Comparison of ENCODE assay signal across 24 cellular contexts in genomic region chr2:232362174-232362913, GRCh38. TPM values are rescaled to one million over a fixed set of nuclear protein-coding genes. Genes with fewer than 3 reads are reported as not detected.
DNase-seq lines count a peak whose midpoint lies in the region; ATAC-seq and TF ChIP-seq lines count a peak whose summit lies in the region.
"Had no signal": no experiment of that assay in that cellular context is flagged by ENCODE, and none has a peak within 500 bp of the region (broad histone marks: within the 10 kb centered on the region; RNA-seq: fewer than 3 reads in every experiment).

No MANE protein-coding gene starts in this region.

- H3K36me3 Mint-ChIP-seq in T-helper 1 cell treated with Interleukin-12 subunit alpha and Interleukin-12 subunit beta and Interleukin-4 antibody, amounts not matched to agents 30 μg/mL and 1 μg/mL, for 36 hours (ENCODE audit: low read depth) = peaks cover 3% of the 10 kb centered on the region
- H3K36me3 Mint-ChIP-seq in activated T-helper 1 cell treated with anti-CD3 and anti-CD28 coated beads, Interleukin-12 subunit alpha, Interleukin-12 subunit beta, Interleukin-2, Interleukin-4 antibody, amounts not matched to agents 30 ng/mL and 10 ng/mL and 1 ng/mL, durations not matched to agents 14 hours and 24 hours and 36 hours (ENCODE audit: low read depth) = no peaks in the 10 kb centered on the region
- H3K36me3 Mint-ChIP-seq in stimulated activated effector memory CD8-positive, alpha-beta T cell treated with anti-CD3 and anti-CD28 coated beads, Interleukin-12 subunit alpha, Interleukin-12 subunit beta, amount 100 ng/mL, for 72 hours = no peaks in the 10 kb centered on the region
- H3K36me3 Mint-ChIP-seq: CD4-positive, alpha-beta memory T cell had no signal

- peak overlapping the region; percentile 69 for H3K27ac ChIP-seq in KOPT-K1 (ENCODE audit: low read depth, low read length, poor library complexity, severe bottlenecking)
- H3K27ac ChIP-seq in RWPE2 (ENCODE audit: poor library complexity, severe bottlenecking) = no peak overlapping the region
- H3K27ac ChIP-seq in sigmoid colon = no peak overlapping the region
- H3K27ac ChIP-seq: GM23248, left lung, neutrophil, tibial nerve had no signal

- no peaks in the 10 kb centered on the region for H3K36me3 ChIP-seq in KOPT-K1 (ENCODE audit: insufficient read depth, low read length)
- H3K36me3 ChIP-seq in RWPE2 (ENCODE audit: low read depth) = no peaks in the 10 kb centered on the region
- H3K36me3 ChIP-seq in sigmoid colon = no peaks in the 10 kb centered on the region
- H3K36me3 ChIP-seq: left lung, neutrophil, tibial nerve had no signal

- 78 to 90% methylated on average over 8 of the region's 8 CpGs for WGBS in sigmoid colon, 2 donors

- peak overlapping the region; percentile 63 for H3K27ac Mint-ChIP-seq in T-helper 1 cell treated with Interleukin-12 subunit alpha and Interleukin-12 subunit beta and Interleukin-4 antibody, amounts not matched to agents 30 μg/mL and 1 μg/mL, for 36 hours
- no peak overlapping the region for H3K27ac Mint-ChIP-seq in activated T-helper 1 cell treated with anti-CD3 and anti-CD28 coated beads, Interleukin-12 subunit alpha, Interleukin-12 subunit beta, Interleukin-2, Interleukin-4 antibody, amounts not matched to agents 30 ng/mL and 10 ng/mL and 1 ng/mL, durations not matched to agents 14 hours and 24 hours and 36 hours
- no peak overlapping the region for H3K27ac Mint-ChIP-seq in stimulated activated effector memory CD8-positive, alpha-beta T cell treated with anti-CD3 and anti-CD28 coated beads, Interleukin-12 subunit alpha, Interleukin-12 subunit beta, amount 100 ng/mL, for 72 hours
- H3K27ac Mint-ChIP-seq: activated T-helper 2 cell treated with anti-CD3 and anti-CD28 coated beads, Interferon-gamma antibody, Interleukin-2, Interleukin-4, amounts not matched to agents 10 μg/mL and 5 μg/mL and 100 μg/mL, durations not matched to agents 14 hours and 24 hours and 36 hours; stimulated activated naive B cell treated with anti-CD40 and anti-IgM and Interleukin-4, amounts not matched to agents 10 μg/mL and 1 μg/mL and 100 μg/mL, for 72 hours had no signal

- TF ChIP-seq POLR2A in sigmoid colon (IDR thresholded peaks at IDR 0.05) = no peak

- H3K27me3 ChIP-seq in RWPE2 (ENCODE audit: insufficient read depth, poor library complexity, severe bottlenecking) (no peaks in the 10 kb centered on the region), sigmoid colon (no peaks in the 10 kb centered on the region)
- H3K27me3 ChIP-seq: left lung, tibial nerve had no signal

- no peak for TF ChIP-seq EP300 in sigmoid colon (IDR thresholded peaks at IDR 0.05)

- H3K4me3 Mint-ChIP-seq in T-helper 1 cell treated with Interleukin-12 subunit alpha and Interleukin-12 subunit beta and Interleukin-4 antibody, amounts not matched to agents 30 μg/mL and 1 μg/mL, for 36 hours = no peak overlapping the region
- H3K4me3 Mint-ChIP-seq in activated T-helper 1 cell treated with anti-CD3 and anti-CD28 coated beads, Interleukin-12 subunit alpha, Interleukin-12 subunit beta, Interleukin-2, Interleukin-4 antibody, amounts not matched to agents 30 ng/mL and 10 ng/mL and 1 ng/mL, durations not matched to agents 14 hours and 24 hours and 36 hours = no peak overlapping the region
- H3K4me3 Mint-ChIP-seq in stimulated activated effector memory CD8-positive, alpha-beta T cell treated with anti-CD3 and anti-CD28 coated beads, Interleukin-12 subunit alpha, Interleukin-12 subunit beta, amount 100 ng/mL, for 72 hours = no peak overlapping the region

- H3K4me1 ChIP-seq in RWPE2 (ENCODE audit: insufficient read depth, poor library complexity, severe bottlenecking) (no peaks in the 10 kb centered on the region), sigmoid colon (peaks cover 0 to 6% (median 0%) of the 10 kb centered on the region in 4 donors)
- H3K4me1 ChIP-seq: tibial nerve had no signal

- peaks cover 4% of the 10 kb centered on the region for H3K27me3 Mint-ChIP-seq in T-helper 1 cell treated with Interleukin-12 subunit alpha and Interleukin-12 subunit beta and Interleukin-4 antibody, amounts not matched to agents 30 μg/mL and 1 μg/mL, for 36 hours (ENCODE audit: low read depth)
- peaks cover 2% of the 10 kb centered on the region for H3K27me3 Mint-ChIP-seq in activated T-helper 1 cell treated with anti-CD3 and anti-CD28 coated beads, Interleukin-12 subunit alpha, Interleukin-12 subunit beta, Interleukin-2, Interleukin-4 antibody, amounts not matched to agents 30 ng/mL and 10 ng/mL and 1 ng/mL, durations not matched to agents 14 hours and 24 hours and 36 hours (ENCODE audit: insufficient read depth)
- H3K27me3 Mint-ChIP-seq: CD4-positive, alpha-beta memory T cell had no signal

- H3K4me3 ChIP-seq in RWPE2 (ENCODE audit: severe bottlenecking) (no peak overlapping the region), sigmoid colon (no peak overlapping the region)
- H3K4me3 ChIP-seq: GM23248, left lung, mucosa of descending colon, tibial nerve had no signal

- peaks cover 18% of the 10 kb centered on the region for H3K4me1 Mint-ChIP-seq in T-helper 1 cell treated with Interleukin-12 subunit alpha and Interleukin-12 subunit beta and Interleukin-4 antibody, amounts not matched to agents 30 μg/mL and 1 μg/mL, for 36 hours (ENCODE audit: low read depth)
- peaks cover 19% of the 10 kb centered on the region for H3K4me1 Mint-ChIP-seq in activated T-helper 1 cell treated with anti-CD3 and anti-CD28 coated beads, Interleukin-12 subunit alpha, Interleukin-12 subunit beta, Interleukin-2, Interleukin-4 antibody, amounts not matched to agents 30 ng/mL and 10 ng/mL and 1 ng/mL, durations not matched to agents 14 hours and 24 hours and 36 hours (ENCODE audit: low read depth)
- peaks cover 24% of the 10 kb centered on the region for H3K4me1 Mint-ChIP-seq in stimulated activated effector memory CD8-positive, alpha-beta T cell treated with anti-CD3 and anti-CD28 coated beads, Interleukin-12 subunit alpha, Interleukin-12 subunit beta, amount 100 ng/mL, for 72 hours

- no peaks in the 10 kb centered on the region for H3K9me3 Mint-ChIP-seq in T-helper 1 cell treated with Interleukin-12 subunit alpha and Interleukin-12 subunit beta and Interleukin-4 antibody, amounts not matched to agents 30 μg/mL and 1 μg/mL, for 36 hours
- H3K9me3 Mint-ChIP-seq in activated T-helper 1 cell treated with anti-CD3 and anti-CD28 coated beads, Interleukin-12 subunit alpha, Interleukin-12 subunit beta, Interleukin-2, Interleukin-4 antibody, amounts not matched to agents 30 ng/mL and 10 ng/mL and 1 ng/mL, durations not matched to agents 14 hours and 24 hours and 36 hours = no peaks in the 10 kb centered on the region
- H3K9me3 Mint-ChIP-seq in stimulated activated effector memory CD8-positive, alpha-beta T cell treated with anti-CD3 and anti-CD28 coated beads, Interleukin-12 subunit alpha, Interleukin-12 subunit beta, amount 100 ng/mL, for 72 hours = no peaks in the 10 kb centered on the region
- H3K9me3 Mint-ChIP-seq: activated T-helper 2 cell treated with anti-CD3 and anti-CD28 coated beads, Interferon-gamma antibody, Interleukin-2, Interleukin-4, amounts not matched to agents 10 μg/mL and 5 μg/mL and 100 μg/mL, durations not matched to agents 14 hours and 24 hours and 36 hours had no signal

- H3K9me3 ChIP-seq in KOPT-K1 (ENCODE audit: insufficient read depth, low read length, poor library complexity, severe bottlenecking) (peaks cover 15% of the 10 kb centered on the region), RWPE2 (ENCODE audit: severe bottlenecking) (no peaks in the 10 kb centered on the region), sigmoid colon (no peaks in the 10 kb centered on the region)
- H3K9me3 ChIP-seq: mucosa of descending colon, neutrophil had no signal

- TF ChIP-seq CTCF in RWPE2 (IDR thresholded peaks at IDR 0.05; ENCODE audit: poor library complexity, severe bottlenecking) (no peak), sigmoid colon (IDR thresholded peaks at IDR 0.05) (no peak)

- intact Hi-C loops in sigmoid colon (cut with DNase I) = no loop called here
- intact Hi-C loops in activated T-helper 1 cell treated with anti-CD3 and anti-CD28 coated beads, Interleukin-12 subunit alpha, Interleukin-12 subunit beta, Interleukin-2, Interleukin-4 antibody, amounts not matched to agents 30 ng/mL and 10 ng/mL and 1 ng/mL, durations not matched to agents 14 hours and 24 hours and 36 hours (cut with micrococcal nuclease) = no loop called here

- no peak for ATAC-seq in RWPE2 (ENCODE audit: low read depth)
- no peak for ATAC-seq in stimulated activated effector memory CD8-positive, alpha-beta T cell treated with anti-CD3 and anti-CD28 coated beads, Interleukin-12 subunit alpha, Interleukin-12 subunit beta, amount 100 ng/mL, for 72 hours
- ATAC-seq: left lung; mucosa of descending colon; stimulated activated naive B cell treated with anti-CD40 and anti-IgM and Interleukin-4, amounts not matched to agents 10 μg/mL and 1 μg/mL and 100 μg/mL, for 72 hours had no signal

- no peak for DNase-seq in T-helper 1 cell
- peak; percentile 42 for DNase-seq in RWPE2 (ENCODE audit: low spot score)
- peak; percentile 46 for DNase-seq in sigmoid colon
- DNase-seq in activated CD8-positive, alpha-beta memory T cell treated with anti-CD3 and anti-CD28 coated beads for 24 hours = no peak
- DNase-seq in activated T-helper 1 cell treated with anti-CD3 and anti-CD28 coated beads, Interleukin-12 subunit alpha, Interleukin-12 subunit beta, Interleukin-2, Interleukin-4 antibody, amounts not matched to agents 30 ng/mL and 10 ng/mL and 1 ng/mL, durations not matched to agents 14 hours and 24 hours and 36 hours (ENCODE audit: low spot score) = no peak
- no peak for DNase-seq in stimulated activated effector memory CD8-positive, alpha-beta T cell treated with anti-CD3 and anti-CD28 coated beads, Interleukin-12 subunit alpha, Interleukin-12 subunit beta, amount 100 ng/mL, for 72 hours (ENCODE audit: low spot score in 2 of 2)
- DNase-seq: anterior cingulate cortex; CD4-positive, alpha-beta memory T cell; effector memory CD4-positive, alpha-beta T cell; glutamatergic neuron; GM23248; NCI-H187; NCI-H774; retina; stimulated activated naive B cell treated with anti-CD40 and anti-IgM and Interleukin-4, amounts not matched to agents 10 μg/mL and 1 μg/mL and 100 μg/mL, for 72 hours had no signal

RNA-seq across cellular contexts. Expression of gene ALPP, which starts 16.2 kb away (rescaled TPM):
- total RNA-seq in sigmoid colon = not detected
- polyA plus RNA-seq in sigmoid colon = under 1 TPM in 1 of 3 donors, not detected in 2; 0.03 TPM
- total RNA-seq in activated T-helper 1 cell treated with anti-CD3 and anti-CD28 coated beads, Interleukin-12 subunit alpha, Interleukin-12 subunit beta, Interleukin-2, Interleukin-4 antibody, amounts not matched to agents 30 ng/mL and 10 ng/mL and 1 ng/mL, durations not matched to agents 14 hours and 24 hours and 36 hours = not detected in 2 replicates
- total RNA-seq: activated CD8-positive, alpha-beta memory T cell treated with anti-CD3 and anti-CD28 coated beads for 36 hours; activated T-helper 2 cell treated with anti-CD3 and anti-CD28 coated beads, Interferon-gamma antibody, Interleukin-2, Interleukin-4, amounts not matched to agents 10 μg/mL and 5 μg/mL and 100 μg/mL, durations not matched to agents 14 hours and 24 hours and 36 hours; CD4-positive, alpha-beta memory T cell; fibroblast of lung; GM23248; tibial nerve had no signal
- polyA plus RNA-seq: CD4-positive, alpha-beta memory T cell; fibroblast of lung; GM23248 had no signal

RNA-seq across cellular contexts. Expression of gene ALPG, which starts 44.3 kb away (rescaled TPM):
- total RNA-seq in sigmoid colon = not detected
- polyA plus RNA-seq in sigmoid colon = under 1 TPM in 1 of 3 donors, not detected in 2; 0.10 TPM
- total RNA-seq in activated T-helper 1 cell treated with anti-CD3 and anti-CD28 coated beads, Interleukin-12 subunit alpha, Interleukin-12 subunit beta, Interleukin-2, Interleukin-4 antibody, amounts not matched to agents 30 ng/mL and 10 ng/mL and 1 ng/mL, durations not matched to agents 14 hours and 24 hours and 36 hours = not detected in 2 replicates
- total RNA-seq: activated CD8-positive, alpha-beta memory T cell treated with anti-CD3 and anti-CD28 coated beads for 36 hours; activated T-helper 2 cell treated with anti-CD3 and anti-CD28 coated beads, Interferon-gamma antibody, Interleukin-2, Interleukin-4, amounts not matched to agents 10 μg/mL and 5 μg/mL and 100 μg/mL, durations not matched to agents 14 hours and 24 hours and 36 hours; CD4-positive, alpha-beta memory T cell; fibroblast of lung; GM23248; tibial nerve had no signal
- polyA plus RNA-seq: CD4-positive, alpha-beta memory T cell; fibroblast of lung; GM23248 had no signal

Comparison
In these comparisons a context has a peak if more than half of its experiments do, and no peak if none do; other contexts are left out.
1. DNase-seq: peak in RWPE2 (single experiment) and sigmoid colon (single experiment); none in T-helper 1 cell (0 of 5), activated CD8-positive, alpha-beta memory T cell treated with anti-CD3 and anti-CD28 coated beads for 24 hours (single experiment), activated T-helper 1 cell treated with anti-CD3 and anti-CD28 coated beads, Interleukin-12 subunit alpha, Interleukin-12 subunit beta, Interleukin-2, Interleukin-4 antibody, amounts not matched to agents 30 ng/mL and 10 ng/mL and 1 ng/mL, durations not matched to agents 14 hours and 24 hours and 36 hours (single experiment) and stimulated activated effector memory CD8-positive, alpha-beta T cell treated with anti-CD3 and anti-CD28 coated beads, Interleukin-12 subunit alpha, Interleukin-12 subunit beta, amount 100 ng/mL, for 72 hours (0 of 2).